ENCODE assay signal across 18 cellular contexts in the genomic region with DNA sequence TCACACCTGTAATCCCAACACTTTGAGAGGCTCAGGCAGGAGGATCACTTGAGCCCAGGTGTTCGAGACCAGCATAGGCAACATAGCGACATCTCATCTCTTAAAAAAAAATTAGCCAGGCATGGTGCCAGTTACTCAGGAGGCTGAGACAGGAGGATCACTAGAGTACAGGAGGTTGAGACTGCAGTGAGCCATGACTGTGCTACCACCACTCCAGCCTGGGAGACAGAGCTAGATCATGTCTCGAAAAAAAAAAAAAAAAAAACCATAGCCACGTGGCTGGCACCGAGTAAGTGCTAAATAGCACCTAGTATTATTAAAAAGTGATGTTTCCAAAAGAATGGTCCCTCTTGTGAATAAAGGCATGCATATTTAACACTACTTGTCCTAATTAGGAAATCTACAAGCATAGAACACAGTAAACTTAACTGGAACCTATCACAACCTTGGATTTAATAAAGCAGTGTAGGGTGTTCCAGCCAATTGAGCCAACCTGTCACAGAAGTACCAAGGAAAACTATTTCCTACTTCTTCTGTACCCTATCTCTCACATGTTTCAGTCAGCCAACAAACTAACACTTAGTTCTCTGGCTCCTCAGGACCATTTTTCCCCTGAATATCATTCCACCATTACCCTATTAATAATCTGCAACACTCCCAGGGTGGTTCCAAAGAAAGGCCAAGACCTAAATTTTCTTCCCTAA. TPM values are rescaled to one million over a fixed set of nuclear protein-coding genes. Genes with fewer than 3 reads are reported as not detected.
DNase-seq lines count a peak whose midpoint lies in the region; ATAC-seq and TF ChIP-seq lines count a peak whose summit lies in the region.
"Had no signal": no experiment of that assay in that cellular context is flagged by ENCODE, and none has a peak within 500 bp of the region (broad histone marks: within the 10 kb centered on the region; RNA-seq: fewer than 3 reads in every experiment).

No MANE protein-coding gene starts in this region.

- H3K4me3 ChIP-seq in adrenal gland: no peak overlapping the region
- H3K4me3 ChIP-seq: breast epithelium, neural progenitor cell had no signal

- H3K27me3 Mint-ChIP-seq in natural killer cell (ENCODE audit: low read depth in 2 of 2) (no peaks in the 10 kb centered on the region), mesothelial cell of epicardium (ENCODE audit: low read depth) (no peaks in the 10 kb centered on the region)
- H3K27me3 Mint-ChIP-seq in natural killer cell treated with Interleukin-12 subunit alpha and Interleukin-12 subunit beta and Interleukin-15 and Interleukin-18, amount 100 ng/mL, for 72 hours: no peaks in the 10 kb centered on the region
- H3K27me3 Mint-ChIP-seq: activated naive CD4-positive, alpha-beta T cell treated with anti-CD3 and anti-CD28 coated beads, Interleukin-2, amount 50 U/mL, for 24 hours had no signal

- H3K36me3 ChIP-seq in adrenal gland (replicated peaks in 1 of 2): no peaks in the 10 kb centered on the region
- H3K36me3 ChIP-seq: breast epithelium, neural progenitor cell had no signal

- H3K9me3 Mint-ChIP-seq in natural killer cell: no peaks in the 10 kb centered on the region
- H3K9me3 Mint-ChIP-seq in natural killer cell treated with Interleukin-12 subunit alpha and Interleukin-12 subunit beta and Interleukin-15 and Interleukin-18, amount 100 ng/mL, for 72 hours: no peaks in the 10 kb centered on the region
- no peaks in the 10 kb centered on the region for H3K9me3 Mint-ChIP-seq in mesothelial cell of epicardium
- H3K9me3 Mint-ChIP-seq: activated naive CD4-positive, alpha-beta T cell treated with anti-CD3 and anti-CD28 coated beads, Interleukin-2, amount 50 U/mL, for 24 hours; neural progenitor cell had no signal

- H3K4me1 Mint-ChIP-seq in natural killer cell (peaks cover 57 to 76% of the 10 kb centered on the region in 2 donors), mesothelial cell of epicardium (peaks cover 10% of the 10 kb centered on the region)
- H3K4me1 Mint-ChIP-seq in natural killer cell treated with Interleukin-12 subunit alpha and Interleukin-12 subunit beta and Interleukin-15 and Interleukin-18, amount 100 ng/mL, for 72 hours (ENCODE audit: low read depth in 2 of 2): peaks cover 46% of the 10 kb centered on the region in 2 donors

- ATAC-seq in natural killer cell: peak; percentile 45 to 62 (median 49)
- no peak for ATAC-seq in natural killer cell treated with Interleukin-12 subunit alpha and Interleukin-12 subunit beta and Interleukin-15 and Interleukin-18, amount 100 ng/mL, for 72 hours
- no peak for ATAC-seq in HG03442 (IDR thresholded peaks at IDR 0.05; ENCODE audit: unreplicated experiment)
- no peak for ATAC-seq in omental fat pad (ENCODE audit: low FRiP score)
- ATAC-seq: PC-3 had no signal

- H3K27ac ChIP-seq in adrenal gland: peak overlapping the region in 1 of 5 donors; percentile 24
- H3K27ac ChIP-seq: breast epithelium, neural progenitor cell had no signal

- H3K4me3 Mint-ChIP-seq in natural killer cell (peak overlapping the region; percentile 49), mesothelial cell of epicardium (no peak overlapping the region)
- H3K4me3 Mint-ChIP-seq in natural killer cell treated with Interleukin-12 subunit alpha and Interleukin-12 subunit beta and Interleukin-15 and Interleukin-18, amount 100 ng/mL, for 72 hours: no peak overlapping the region
- H3K4me3 Mint-ChIP-seq: activated naive CD4-positive, alpha-beta T cell treated with anti-CD3 and anti-CD28 coated beads, Interleukin-2, amount 50 U/mL, for 24 hours; neural progenitor cell had no signal

- 67 to 77% (median 72%) methylated on average over 5 of the region's 5 CpGs for WGBS in adrenal gland, 4 donors

- intact Hi-C loops in natural killer cell (cut with micrococcal nuclease): no loop called here
- intact Hi-C loops in adrenal gland (cut with DNase I): loop anchor here in 1 of 2 donors (10.0 kb wide), 1 partner anchor 56 kb away; no protein-coding TSS in a partner anchor

- DNase-seq in natural killer cell (no peak), astrocyte of the hippocampus (ENCODE audit: low read depth, low spot score) (peak; percentile 25), mesothelial cell of epicardium (ENCODE audit: low spot score in 2 of 2, unreplicated experiment in 2 of 2) (no peak), omental fat pad (ENCODE audit: low spot score) (no peak), adrenal gland (no peak)
- DNase-seq in natural killer cell treated with Interleukin-12 subunit alpha and Interleukin-12 subunit beta and Interleukin-15 and Interleukin-18, amount 100 ng/mL, for 72 hours (ENCODE audit: low spot score): no peak
- DNase-seq in activated CD8-positive, alpha-beta memory T cell treated with anti-CD3 and anti-CD28 coated beads for 24 hours: no peak
- DNase-seq: activated T-cell treated with anti-CD3 and anti-CD28 coated beads for 4 hours, glutamatergic neuron, KBM-7, NCI-H1105 treated with DMSO at 0.1 percent for 48 hours, NCI-H774, PC-3, T1000 had no signal

- H3K36me3 Mint-ChIP-seq in natural killer cell: no peaks in the 10 kb centered on the region
- no peaks in the 10 kb centered on the region for H3K36me3 Mint-ChIP-seq in natural killer cell treated with Interleukin-12 subunit alpha and Interleukin-12 subunit beta and Interleukin-15 and Interleukin-18, amount 100 ng/mL, for 72 hours
- H3K36me3 Mint-ChIP-seq in mesothelial cell of epicardium: peaks cover 1% of the 10 kb centered on the region
- H3K36me3 Mint-ChIP-seq: activated naive CD4-positive, alpha-beta T cell treated with anti-CD3 and anti-CD28 coated beads, Interleukin-2, amount 50 U/mL, for 24 hours had no signal

- no peak for TF ChIP-seq CTCF in natural killer cell (IDR thresholded peaks at IDR 0.05)
- TF ChIP-seq CTCF in mesothelial cell of epicardium (IDR thresholded peaks at IDR 0.05; ENCODE audit: unreplicated experiment): no peak
- no peak for TF ChIP-seq CTCF in omental fat pad (IDR thresholded peaks at IDR 0.05)
- TF ChIP-seq CTCF in adrenal gland (IDR thresholded peaks at IDR 0.05): no peak

- peaks cover 20 to 64% of the 10 kb centered on the region in 2 donors for H3K4me1 ChIP-seq in adrenal gland (replicated peaks in 1 of 2)
- H3K4me1 ChIP-seq: breast epithelium, neural progenitor cell had no signal

- H3K27ac Mint-ChIP-seq in natural killer cell: peak overlapping the region; percentile 55 to 57
- H3K27ac Mint-ChIP-seq in natural killer cell treated with Interleukin-12 subunit alpha and Interleukin-12 subunit beta and Interleukin-15 and Interleukin-18, amount 100 ng/mL, for 72 hours: peak overlapping the region in 1 of 2 donors; percentile 8
- H3K27ac Mint-ChIP-seq in mesothelial cell of epicardium: peak overlapping the region; percentile 64
- H3K27ac Mint-ChIP-seq: activated naive CD4-positive, alpha-beta T cell treated with anti-CD3 and anti-CD28 coated beads, Interleukin-2, amount 50 U/mL, for 24 hours; neural progenitor cell had no signal

- TF ChIP-seq POLR2A in adrenal gland (IDR thresholded peaks at IDR 0.05): no peak

- no peaks in the 10 kb centered on the region for H3K27me3 ChIP-seq in adrenal gland
- H3K27me3 ChIP-seq: breast epithelium, neural progenitor cell had no signal

- no peaks in the 10 kb centered on the region for H3K9me3 ChIP-seq in adrenal gland (replicated peaks in 1 of 3)
- H3K9me3 ChIP-seq: breast epithelium had no signal

RNA-seq across cellular contexts. Expression of a gene that starts 8.8 kb away (rescaled TPM):
- total RNA-seq in natural killer cell: 100 to 1,000 TPM in 1 of 3 donors, 10 to 100 TPM in 2; 83.5 to 101 (median 93.6) TPM
- total RNA-seq in natural killer cell treated with Interleukin-12 subunit alpha and Interleukin-12 subunit beta and Interleukin-15 and Interleukin-18, amount 100 ng/mL, for 72 hours: 100 to 1,000 TPM; 103 to 136 TPM
- 126 to 128 TPM (median 128 TPM) in 3 replicates for total RNA-seq in mesothelial cell of epicardium
- 100 to 1,000 TPM; 100 to 177 (median 113) TPM for total RNA-seq in omental fat pad
- total RNA-seq in adrenal gland: 100 to 1,000 TPM in 6 of 8 donors, 10 to 100 TPM in 2; 53.8 to 213 (median 136) TPM
- 100 to 1,000 TPM in 1 of 3 donors, 10 to 100 TPM in 2; 70.0 to 235 (median 77.9) TPM for polyA plus RNA-seq in adrenal gland

Comparison
In these comparisons a context has a peak if more than half of its experiments do, and no peak if none do; other contexts are left out.
1. ATAC-seq: peak in natural killer cell (3 of 3); none in natural killer cell treated with Interleukin-12 subunit alpha and Interleukin-12 subunit beta and Interleukin-15 and Interleukin-18, amount 100 ng/mL, for 72 hours (0 of 2), HG03442 (single experiment) and omental fat pad (single experiment).